15 cellular contexts compared by ENCODE assay signal in the genomic region with DNA sequence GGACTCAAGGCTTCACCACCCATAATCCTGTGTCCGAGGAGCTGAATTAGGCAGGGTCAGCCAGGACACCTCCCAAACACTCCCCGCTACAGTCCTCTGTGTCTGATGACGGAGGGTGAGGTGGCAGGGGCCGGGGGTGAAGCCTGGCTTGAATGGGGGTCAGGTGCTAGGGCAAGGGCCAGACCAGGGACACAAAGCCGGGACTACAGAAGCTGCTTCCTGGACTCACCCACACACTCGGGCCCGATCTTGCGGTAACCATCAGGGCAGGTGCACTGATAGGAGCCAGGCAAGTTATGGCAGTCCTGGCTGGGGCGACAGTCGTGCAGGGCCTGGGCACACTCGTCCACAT. TPM values are rescaled to one million over a fixed set of nuclear protein-coding genes. Genes with fewer than 3 reads are reported as not detected.
DNase-seq lines count a peak whose midpoint lies in the region; ATAC-seq and TF ChIP-seq lines count a peak whose summit lies in the region.
"Had no signal": no experiment of that assay in that cellular context is flagged by ENCODE, and none has a peak within 500 bp of the region (broad histone marks: within the 10 kb centered on the region; RNA-seq: fewer than 3 reads in every experiment).

No MANE protein-coding gene starts in this region.

- intact Hi-C loops in natural killer cell (cut with micrococcal nuclease): no loop called here
- intact Hi-C loops in naive thymus-derived CD4-positive, alpha-beta T cell (cut with micrococcal nuclease): loop anchor here in 1 of 2 donors (5.0 kb wide), 1 partner anchor 972 kb away; a partner anchor contains a TSS

- peaks cover 10 to 19% of the 10 kb centered on the region in 2 donors for H3K4me1 ChIP-seq in naive thymus-derived CD4-positive, alpha-beta T cell (ENCODE audit: control insufficient read depth in 2 of 2, insufficient read depth in 2 of 2, low read length in 2 of 2)

- no peak for ATAC-seq in natural killer cell treated with Interleukin-12 subunit alpha and Interleukin-12 subunit beta and Interleukin-15 and Interleukin-18, amount 100 ng/mL, for 72 hours
- no peak for ATAC-seq in natural killer cell
- no peak for ATAC-seq in naive thymus-derived CD4-positive, alpha-beta T cell

- in situ Hi-C loops in brain microvascular endothelial cell (cut with HindIII; ENCODE audit: low pct_ligation_motif_present, low sequenced_read_pairs): no loop called here

- peaks cover 45% of the 10 kb centered on the region for H3K36me3 ChIP-seq in brain microvascular endothelial cell (replicated peaks)
- peaks cover 0 to 19% (median 0%) of the 10 kb centered on the region in 3 experiments for H3K36me3 ChIP-seq in naive thymus-derived CD4-positive, alpha-beta T cell (ENCODE audit: control insufficient read depth in 2 of 3, insufficient read depth in 3 of 3, low read length in 3 of 3)

- peak overlapping the region; percentile 49 for H3K4me3 Mint-ChIP-seq in natural killer cell treated with Interleukin-12 subunit alpha and Interleukin-12 subunit beta and Interleukin-15 and Interleukin-18, amount 100 ng/mL, for 72 hours
- H3K4me3 Mint-ChIP-seq in natural killer cell: no peak overlapping the region
- H3K4me3 Mint-ChIP-seq in naive thymus-derived CD4-positive, alpha-beta T cell: peak overlapping the region in 4 of 10 donors; percentile 14 to 68 (median 50)
- H3K4me3 Mint-ChIP-seq: activated CD4-positive, alpha-beta memory T cell treated with anti-CD3 and anti-CD28 coated beads for 36 hours had no signal

- no peaks in the 10 kb centered on the region for H3K9me3 ChIP-seq in naive thymus-derived CD4-positive, alpha-beta T cell (ENCODE audit: control insufficient read depth in 2 of 3, low read length in 3 of 3)

- CTCF ChIA-PET in naive thymus-derived CD4-positive, alpha-beta T cell (lab: Charles Lee): interaction anchor here (0.6 to 4.7 kb wide), 3 partner anchors 10 to 482 kb away, joined by 4 to 38 read pairs (median 30); a partner anchor contains a TSS

- no peaks in the 10 kb centered on the region for H3K27me3 Mint-ChIP-seq in natural killer cell treated with Interleukin-12 subunit alpha and Interleukin-12 subunit beta and Interleukin-15 and Interleukin-18, amount 100 ng/mL, for 72 hours
- H3K27me3 Mint-ChIP-seq in natural killer cell (ENCODE audit: low read depth in 2 of 2): no peaks in the 10 kb centered on the region
- peaks cover 0 to 3% (median 0%) of the 10 kb centered on the region in 5 donors for H3K27me3 Mint-ChIP-seq in naive thymus-derived CD4-positive, alpha-beta T cell
- H3K27me3 Mint-ChIP-seq: activated CD4-positive, alpha-beta memory T cell treated with anti-CD3 and anti-CD28 coated beads for 36 hours had no signal

- POLR2A ChIA-PET in naive thymus-derived CD4-positive, alpha-beta T cell (lab: Charles Lee): interaction anchor here (0.8 to 4.8 kb wide), 4 partner anchors 10 to 19 kb away, joined by 3 to 109 read pairs (median 16); a partner anchor contains a TSS

- H3K36me3 Mint-ChIP-seq in natural killer cell treated with Interleukin-12 subunit alpha and Interleukin-12 subunit beta and Interleukin-15 and Interleukin-18, amount 100 ng/mL, for 72 hours: no peaks in the 10 kb centered on the region
- no peaks in the 10 kb centered on the region for H3K36me3 Mint-ChIP-seq in natural killer cell
- peaks cover 0 to 7% (median 0%) of the 10 kb centered on the region in 5 donors for H3K36me3 Mint-ChIP-seq in naive thymus-derived CD4-positive, alpha-beta T cell

- H3K9me3 Mint-ChIP-seq in natural killer cell treated with Interleukin-12 subunit alpha and Interleukin-12 subunit beta and Interleukin-15 and Interleukin-18, amount 100 ng/mL, for 72 hours: no peaks in the 10 kb centered on the region
- H3K9me3 Mint-ChIP-seq in natural killer cell: no peaks in the 10 kb centered on the region
- H3K9me3 Mint-ChIP-seq in naive thymus-derived CD4-positive, alpha-beta T cell: no peaks in the 10 kb centered on the region
- H3K9me3 Mint-ChIP-seq: activated CD4-positive, alpha-beta memory T cell treated with anti-CD3 and anti-CD28 coated beads for 36 hours had no signal

- H3K4me1 Mint-ChIP-seq in natural killer cell treated with Interleukin-12 subunit alpha and Interleukin-12 subunit beta and Interleukin-15 and Interleukin-18, amount 100 ng/mL, for 72 hours (ENCODE audit: low read depth in 2 of 2): peaks cover 23 to 26% of the 10 kb centered on the region in 2 donors
- peaks cover 24 to 34% of the 10 kb centered on the region in 2 donors for H3K4me1 Mint-ChIP-seq in natural killer cell
- peaks cover 13 to 26% (median 16%) of the 10 kb centered on the region in 7 donors for H3K4me1 Mint-ChIP-seq in naive thymus-derived CD4-positive, alpha-beta T cell

- no peak for DNase-seq in natural killer cell treated with Interleukin-12 subunit alpha and Interleukin-12 subunit beta and Interleukin-15 and Interleukin-18, amount 100 ng/mL, for 72 hours (ENCODE audit: low spot score)
- no peak for DNase-seq in natural killer cell
- no peak for DNase-seq in brain microvascular endothelial cell
- no peak for DNase-seq in naive thymus-derived CD4-positive, alpha-beta T cell
- no peak for DNase-seq in GM03348 (ENCODE audit: low spot score)
- DNase-seq in NOMO-1 (lab: John Stamatoyannopoulos, UW; ENCODE audit: unreplicated experiment in 2 of 2): no peak
- no peak for DNase-seq in mesenteric fat pad (ENCODE audit: low spot score)
- DNase-seq in RPMI8226: no peak
- DNase-seq: activated CD4-positive, alpha-beta memory T cell treated with anti-CD3 and anti-CD28 coated beads for 36 hours; activated gamma-delta T cell; GOT3; PC-9; stimulated activated CD4-positive, alpha-beta T cell treated with anti-CD3 and anti-CD28 coated beads, Interleukin-1b, Interleukin-23, amount 100 ng/mL, for 48 hours had no signal

- peak overlapping the region; percentile 12 to 33 for H3K27ac Mint-ChIP-seq in natural killer cell treated with Interleukin-12 subunit alpha and Interleukin-12 subunit beta and Interleukin-15 and Interleukin-18, amount 100 ng/mL, for 72 hours
- H3K27ac Mint-ChIP-seq in natural killer cell: peak overlapping the region in 1 of 2 donors; percentile 65
- peak overlapping the region in 4 of 9 donors; percentile 1 to 94 (median 34) for H3K27ac Mint-ChIP-seq in naive thymus-derived CD4-positive, alpha-beta T cell
- H3K27ac Mint-ChIP-seq: activated CD4-positive, alpha-beta memory T cell treated with anti-CD3 and anti-CD28 coated beads for 36 hours had no signal

- no peak for TF ChIP-seq CTCF in natural killer cell (IDR thresholded peaks at IDR 0.05)
- TF ChIP-seq CTCF in brain microvascular endothelial cell (IDR thresholded peaks at IDR 0.05; ENCODE audit: low read depth, low read length, missing control alignments): no peak

- no peak overlapping the region for H3K27ac ChIP-seq in brain microvascular endothelial cell
- H3K27ac ChIP-seq in naive thymus-derived CD4-positive, alpha-beta T cell (ENCODE audit: low read depth, low read length): peak overlapping the region; percentile 0
- H3K27ac ChIP-seq: PC-9 had no signal

- H3K4me3 ChIP-seq in brain microvascular endothelial cell (ENCODE audit: low read depth, low read length): peak overlapping the region; percentile 9
- no peak overlapping the region for H3K4me3 ChIP-seq in naive thymus-derived CD4-positive, alpha-beta T cell (ENCODE audit: low read length)
- H3K4me3 ChIP-seq: cardiac muscle cell, lung, PC-9 had no signal

- H3K27me3 ChIP-seq in brain microvascular endothelial cell (replicated peaks): no peaks in the 10 kb centered on the region
- no peaks in the 10 kb centered on the region for H3K27me3 ChIP-seq in naive thymus-derived CD4-positive, alpha-beta T cell (ENCODE audit: control insufficient read depth in 2 of 2, insufficient read depth in 2 of 2, low read length in 2 of 2)
- H3K27me3 ChIP-seq: cardiac muscle cell had no signal

RNA-seq across cellular contexts. Expression of a gene that starts 2.3 kb away (rescaled TPM):
- total RNA-seq in natural killer cell treated with Interleukin-12 subunit alpha and Interleukin-12 subunit beta and Interleukin-15 and Interleukin-18, amount 100 ng/mL, for 72 hours: 10 to 100 TPM in 1 of 2 donors, 1 to 10 TPM in 1; 7.5 to 10.6 TPM
- total RNA-seq in natural killer cell: 10 to 100 TPM in 1 of 3 donors, 1 to 10 TPM in 2; 6.1 to 13.0 (median 9.8) TPM
- 10 to 100 TPM in 3 of 5 experiments, 1 to 10 TPM in 2; 5.9 to 16.0 (median 12.7) TPM for total RNA-seq in naive thymus-derived CD4-positive, alpha-beta T cell
- under 1 TPM; 0.40 to 0.60 TPM for polyA plus RNA-seq in naive thymus-derived CD4-positive, alpha-beta T cell
- total RNA-seq in mesenteric fat pad: 87.7 TPM

RNA-seq across cellular contexts. Expression of a gene that starts 9.4 kb away (rescaled TPM):
- total RNA-seq in natural killer cell treated with Interleukin-12 subunit alpha and Interleukin-12 subunit beta and Interleukin-15 and Interleukin-18, amount 100 ng/mL, for 72 hours: 100 to 1,000 TPM; 124 to 886 TPM
- total RNA-seq in natural killer cell (1,000 to 10,000 TPM in 1 of 3 donors, 100 to 1,000 TPM in 2; 765 to 1,016 (median 976) TPM), mesenteric fat pad (1.3 TPM)
- total RNA-seq in naive thymus-derived CD4-positive, alpha-beta T cell: 100 to 1,000 TPM in 1 of 5 experiments, 10 to 100 TPM in 4; 24.9 to 148 (median 29.3) TPM
- polyA plus RNA-seq in naive thymus-derived CD4-positive, alpha-beta T cell: 10 to 100 TPM; 31.7 to 58.7 TPM
- total RNA-seq: cardiac muscle cell, PC-9 had no signal

RNA-seq across cellular contexts. Expression of a gene that starts 10.1 kb away (rescaled TPM):
- 100 to 1,000 TPM in 1 of 2 donors, 10 to 100 TPM in 1; 85.7 to 109 TPM for total RNA-seq in natural killer cell treated with Interleukin-12 subunit alpha and Interleukin-12 subunit beta and Interleukin-15 and Interleukin-18, amount 100 ng/mL, for 72 hours
- total RNA-seq in natural killer cell: 10 to 100 TPM; 71.6 to 93.4 (median 73.6) TPM
- total RNA-seq in naive thymus-derived CD4-positive, alpha-beta T cell: 100 to 1,000 TPM in 2 of 5 experiments, 10 to 100 TPM in 3; 51.8 to 117 (median 97.7) TPM
- 10 to 100 TPM; 18.3 to 33.0 TPM for polyA plus RNA-seq in naive thymus-derived CD4-positive, alpha-beta T cell
- 38.0 TPM for total RNA-seq in mesenteric fat pad

RNA-seq across cellular contexts. Expression of a gene that starts 12.3 kb away (rescaled TPM):
- total RNA-seq in natural killer cell treated with Interleukin-12 subunit alpha and Interleukin-12 subunit beta and Interleukin-15 and Interleukin-18, amount 100 ng/mL, for 72 hours: 1,000 to 10,000 TPM; 1,401 to 1,644 TPM
- total RNA-seq in natural killer cell: 1,000 to 10,000 TPM; 1,035 to 1,220 (median 1,095) TPM
- 1,000 to 10,000 TPM in 1 of 5 experiments, 100 to 1,000 TPM in 4; 403 to 1,550 (median 533) TPM for total RNA-seq in naive thymus-derived CD4-positive, alpha-beta T cell
- 1,000 to 10,000 TPM; 2,039 to 2,314 TPM for polyA plus RNA-seq in naive thymus-derived CD4-positive, alpha-beta T cell
- 818 TPM for total RNA-seq in mesenteric fat pad

RNA-seq across cellular contexts. Expression of a gene that starts 18.0 kb away (rescaled TPM):
- 100 to 1,000 TPM in 1 of 2 donors, 10 to 100 TPM in 1; 76.6 to 157 TPM for total RNA-seq in natural killer cell treated with Interleukin-12 subunit alpha and Interleukin-12 subunit beta and Interleukin-15 and Interleukin-18, amount 100 ng/mL, for 72 hours
- total RNA-seq in natural killer cell (10 to 100 TPM; 36.5 to 47.9 (median 45.7) TPM), mesenteric fat pad (46.5 TPM)
- 10 to 100 TPM; 25.9 to 72.1 (median 43.4) TPM for total RNA-seq in naive thymus-derived CD4-positive, alpha-beta T cell
- polyA plus RNA-seq in naive thymus-derived CD4-positive, alpha-beta T cell: 10 to 100 TPM; 60.0 to 78.3 TPM

Comparison
In these comparisons a context has a peak if more than half of its experiments do, and no peak if none do; other contexts are left out.
1. RNA of a gene that starts 9.4 kb away (total RNA-seq): 765 to 1,016 TPM in natural killer cell, 124 to 886 TPM in natural killer cell treated with Interleukin-12 subunit alpha and Interleukin-12 subunit beta and Interleukin-15 and Interleukin-18, amount 100 ng/mL, for 72 hours and 24.9 to 148 TPM in naive thymus-derived CD4-positive, alpha-beta T cell; 1.3 TPM in mesenteric fat pad (single experiment); every median in the first group is over 10 times any median in the second.